ENCODE assay signal across 1 cellular context in genomic region chr10:61712105-61712504, GRCh38. TPM values are rescaled to one million over a fixed set of nuclear protein-coding genes. Genes with fewer than 3 reads are reported as not detected.
"Had no signal": no experiment of that assay in that cellular context is flagged by ENCODE, and none has a peak within 500 bp of the region (broad histone marks: within the 10 kb centered on the region; RNA-seq: fewer than 3 reads in every experiment).

No MANE protein-coding gene starts in this region.

RNA-seq across cellular contexts. Expression of gene CABCOCO1, which starts 49.4 kb away (rescaled TPM):
- total RNA-seq: MCF 10A had no signal
